Comparison of ENCODE assay signal across 10 cellular contexts in genomic region chr17:7580631-7581554, GRCh38. TPM values are rescaled to one million over a fixed set of nuclear protein-coding genes. Genes with fewer than 3 reads are reported as not detected.
DNase-seq lines count a peak whose midpoint lies in the region; ATAC-seq and TF ChIP-seq lines count a peak whose summit lies in the region.
"Had no signal": no experiment of that assay in that cellular context is flagged by ENCODE, and none has a peak within 500 bp of the region (broad histone marks: within the 10 kb centered on the region; RNA-seq: fewer than 3 reads in every experiment).

No MANE protein-coding gene starts in this region.

- no peaks in the 10 kb centered on the region for H3K27me3 Mint-ChIP-seq in effector memory CD8-positive, alpha-beta T cell
- no peaks in the 10 kb centered on the region for H3K27me3 Mint-ChIP-seq in osteocyte (ENCODE audit: unreplicated experiment)

- H3K9me3 ChIP-seq in DND-41 (ENCODE audit: insufficient read depth, low read length, severe bottlenecking), result no peaks in the 10 kb centered on the region

- H3K27ac Mint-ChIP-seq in effector memory CD8-positive, alpha-beta T cell, result peak overlapping the region; percentile 14 to 94
- peak overlapping the region; percentile 89 for H3K27ac Mint-ChIP-seq in osteocyte (ENCODE audit: unreplicated experiment)

- H3K4me2 ChIP-seq in DND-41 (ENCODE audit: insufficient read depth, low read length), result no peak overlapping the region

- no peaks in the 10 kb centered on the region for H3K27me3 ChIP-seq in DND-41 (ENCODE audit: insufficient read depth, low read length, poor library complexity)

- no peak for TF ChIP-seq CTCF in DND-41 (IDR thresholded peaks at IDR 0.05; ENCODE audit: borderline replicate concordance, extremely low read depth, low read length, poor library complexity, severe bottlenecking)
- no peak for TF ChIP-seq CTCF in osteocyte (IDR thresholded peaks at IDR 0.05)

- H3K4me1 Mint-ChIP-seq in effector memory CD8-positive, alpha-beta T cell (ENCODE audit: low read depth in 2 of 2), result peaks cover 43 to 53% of the 10 kb centered on the region in 2 donors
- peaks cover 61% of the 10 kb centered on the region for H3K4me1 Mint-ChIP-seq in osteocyte (ENCODE audit: unreplicated experiment)

- H3K9me3 Mint-ChIP-seq in effector memory CD8-positive, alpha-beta T cell, result no peaks in the 10 kb centered on the region
- no peaks in the 10 kb centered on the region for H3K9me3 Mint-ChIP-seq in osteocyte (ENCODE audit: unreplicated experiment)

- DNase-seq in DND-41 (no peak), RKO (ENCODE audit: low spot score) (peak; percentile 85), osteocyte (ENCODE audit: extremely low spot score, unreplicated experiment) (no peak), GF-D8 (lab: John Stamatoyannopoulos, UW) (no peak), NCI-H446 treated with DMSO at 0.1 percent for 48 hours (lab: John Stamatoyannopoulos, UW) (no peak), NCI-H2196 treated with DMSO at 0.1 percent for 48 hours (lab: John Stamatoyannopoulos, UW; ENCODE audit: unreplicated experiment) (no peak)
- DNase-seq in effector memory CD8-positive, alpha-beta T cell, result no peak
- DNase-seq: NK-92 treated with Interleukin-12 subunit alpha and Interleukin-12 subunit beta, amount 100 ng/mL, for 24 hours had no signal

- no peak overlapping the region for H2AFZ ChIP-seq in DND-41 (ENCODE audit: low read depth, low read length)

- H3K27ac ChIP-seq in DND-41 (ENCODE audit: low read length), result 0 out of 2 replicates have a peak overlapping the region, but pooled peaks have one; percentile 69

- H4K20me1 ChIP-seq in DND-41 (ENCODE audit: insufficient read depth, low read length), result peaks cover 35% of the 10 kb centered on the region

- peaks cover 63% of the 10 kb centered on the region for H3K36me3 ChIP-seq in DND-41 (ENCODE audit: insufficient read depth, low read length)

- peak overlapping the region in 1 of 2 donors; percentile 64 for H3K4me3 Mint-ChIP-seq in effector memory CD8-positive, alpha-beta T cell
- no peak overlapping the region for H3K4me3 Mint-ChIP-seq in osteocyte (ENCODE audit: unreplicated experiment)

- no peak for ATAC-seq in DND-41 (ENCODE audit: insufficient read depth, low read depth)
- no peak for ATAC-seq in effector memory CD8-positive, alpha-beta T cell (replicated peaks)
- ATAC-seq in HG03460 (IDR thresholded peaks at IDR 0.05; ENCODE audit: unreplicated experiment), result no peak

- no peak overlapping the region for H3K9ac ChIP-seq in DND-41 (ENCODE audit: low read depth, low read length)

- peaks cover 66% of the 10 kb centered on the region for H3K36me3 Mint-ChIP-seq in effector memory CD8-positive, alpha-beta T cell (ENCODE audit: insufficient read depth)
- H3K36me3 Mint-ChIP-seq in osteocyte (ENCODE audit: unreplicated experiment), result peaks cover 30% of the 10 kb centered on the region

- H3K4me1 ChIP-seq in DND-41 (ENCODE audit: insufficient read depth, low read length), result peaks cover 67% of the 10 kb centered on the region

- H3K4me3 ChIP-seq in DND-41 (ENCODE audit: low read depth in 1 of 2, low read length in 2 of 2), result no peak overlapping the region

- H3K79me2 ChIP-seq in DND-41 (ENCODE audit: insufficient read depth, low read length), result peaks cover 67% of the 10 kb centered on the region

RNA-seq across cellular contexts. Expression of gene CD68, which starts 1.5 kb away (rescaled TPM):
- 1.1 TPM in 2 replicates for total RNA-seq in osteocyte

RNA-seq across cellular contexts. Expression of gene MPDU1, which starts 2.8 kb away (rescaled TPM):
- total RNA-seq in osteocyte, result 34.2 and 42.2 TPM in 2 replicates

RNA-seq across cellular contexts. Expression of gene SOX15, which starts 9.0 kb away (rescaled TPM):
- total RNA-seq in osteocyte, result 0.78 TPM in 2 replicates
- total RNA-seq: lung microvascular endothelial cell had no signal

RNA-seq across cellular contexts. Expression of gene SENP3, which starts 19.2 kb away (rescaled TPM):
- total RNA-seq in osteocyte, result 52.5 and 53.7 TPM in 2 replicates

RNA-seq across cellular contexts. Expression of gene TNFSF13, which starts 22.3 kb away (rescaled TPM):
- 1.3 and 1.5 TPM in 2 replicates for total RNA-seq in osteocyte
